In the genomic region with DNA sequence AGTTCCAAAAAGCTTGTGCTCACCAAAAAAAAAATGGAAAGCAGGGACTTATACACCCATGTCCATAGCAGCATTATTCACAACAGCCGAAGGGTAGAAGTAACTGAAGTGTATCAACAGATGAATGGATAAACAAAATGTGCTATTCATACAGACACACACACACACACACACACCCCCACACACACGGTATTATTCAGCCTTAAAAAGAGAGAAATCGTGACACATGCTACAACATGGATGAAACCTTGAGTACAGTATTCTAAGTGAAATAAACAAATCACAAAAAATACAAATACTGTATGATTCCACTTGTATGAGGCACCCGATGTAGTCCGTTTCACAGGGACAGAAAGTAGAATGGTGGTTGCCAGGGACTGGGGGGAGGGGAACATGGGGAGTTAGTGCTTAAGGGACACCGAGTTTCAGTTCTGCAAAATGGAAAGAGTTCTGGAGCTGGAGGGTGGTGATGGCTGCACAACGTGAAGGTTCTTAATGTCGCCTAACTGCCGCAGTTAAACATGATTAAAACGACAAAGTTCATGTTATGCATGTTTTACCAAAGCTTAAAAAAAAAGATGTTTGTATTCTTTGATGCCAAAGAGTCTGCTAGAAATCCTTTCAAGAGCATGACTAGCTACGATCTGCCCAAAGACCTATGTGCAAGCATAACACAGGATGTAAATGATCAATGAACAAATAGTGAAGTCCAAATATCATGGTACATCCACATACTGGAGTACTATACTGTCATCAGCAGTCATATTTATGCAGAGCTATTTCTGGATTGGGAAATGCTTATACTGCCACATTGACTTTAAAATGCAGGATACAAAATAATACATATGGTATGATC, we compare ENCODE assay signal across 8 cellular contexts. TPM values are rescaled to one million over a fixed set of nuclear protein-coding genes. Genes with fewer than 3 reads are reported as not detected.
DNase-seq lines count a peak whose midpoint lies in the region; ATAC-seq and TF ChIP-seq lines count a peak whose summit lies in the region.

No MANE protein-coding gene starts in this region.

- H3K4me3 Mint-ChIP-seq in osteocyte (ENCODE audit: unreplicated experiment) = peak overlapping the region; percentile 6
- H3K4me3 Mint-ChIP-seq in activated CD4-positive, alpha-beta T cell treated with anti-CD3 and anti-CD28 coated beads, Interleukin-2, amount 10 ng/mL, durations not matched to agents 7 days and 5 days = no peak overlapping the region

- H3K27ac ChIP-seq in SU-DHL-6 (ENCODE audit: low read depth, low read length) = peak overlapping the region; percentile 72

- no peak overlapping the region for H2AFZ ChIP-seq in SU-DHL-6 (ENCODE audit: low read depth, low read length, severe bottlenecking)

- TF ChIP-seq CTCF in SU-DHL-6 (IDR thresholded peaks at IDR 0.05; ENCODE audit: insufficient read depth, low read length, poor library complexity, severe bottlenecking) (no peak), osteocyte (IDR thresholded peaks at IDR 0.05) (no peak)

- peak overlapping the region; percentile 3 for H3K4me3 ChIP-seq in SU-DHL-6 (ENCODE audit: insufficient read depth, low read length, poor library complexity, severe bottlenecking)

- H3K4me2 ChIP-seq in SU-DHL-6 (ENCODE audit: low read depth, low read length, poor library complexity, severe bottlenecking) = peak overlapping the region; percentile 55

- no peaks in the 10 kb centered on the region for H3K9me2 ChIP-seq in SU-DHL-6 (replicated peaks; ENCODE audit: insufficient read depth, low read length)

- H4K20me1 ChIP-seq in SU-DHL-6 (ENCODE audit: low read depth, low read length) = no peaks in the 10 kb centered on the region

- H3K27ac Mint-ChIP-seq in osteocyte (ENCODE audit: unreplicated experiment) = peak overlapping the region; percentile 84
- H3K27ac Mint-ChIP-seq in activated CD4-positive, alpha-beta T cell treated with anti-CD3 and anti-CD28 coated beads, Interleukin-2, amount 10 ng/mL, durations not matched to agents 7 days and 5 days = no peak overlapping the region

- H3K27me3 ChIP-seq in SU-DHL-6 (ENCODE audit: low read length) = no peaks in the 10 kb centered on the region

- H3K4me1 Mint-ChIP-seq in osteocyte (ENCODE audit: unreplicated experiment) = peaks cover 95% of the 10 kb centered on the region
- H3K4me1 Mint-ChIP-seq in activated CD4-positive, alpha-beta T cell treated with anti-CD3 and anti-CD28 coated beads, Interleukin-2, amount 10 ng/mL, durations not matched to agents 7 days and 5 days = no peaks in the 10 kb centered on the region

- peaks cover 40% of the 10 kb centered on the region for H3F3A ChIP-seq in SU-DHL-6 (ENCODE audit: insufficient read depth)

- H3K36me3 Mint-ChIP-seq in osteocyte (ENCODE audit: unreplicated experiment) = peaks cover 4% of the 10 kb centered on the region
- no peaks in the 10 kb centered on the region for H3K36me3 Mint-ChIP-seq in activated CD4-positive, alpha-beta T cell treated with anti-CD3 and anti-CD28 coated beads, Interleukin-2, amount 10 ng/mL, durations not matched to agents 7 days and 5 days (ENCODE audit: low read depth)

- DNase-seq in osteocyte (ENCODE audit: extremely low spot score, unreplicated experiment) = no peak
- no peak for DNase-seq in occipital lobe (lab: John Stamatoyannopoulos, UW)
- DNase-seq in stimulated activated naive CD4-positive, alpha-beta T cell (lab: John Stamatoyannopoulos, UW) = no peak
- DNase-seq in activated CD4-positive, alpha-beta T cell treated with anti-CD3 and anti-CD28 coated beads, Interleukin-2, amount 10 ng/mL, durations not matched to agents 7 days and 5 days = no peak
- DNase-seq in iPS-NIHi11 (ENCODE audit: low spot score) = no peak

- H3K36me3 ChIP-seq in SU-DHL-6 (ENCODE audit: low read length) = no peaks in the 10 kb centered on the region

- POLR2A ChIA-PET in activated CD4-positive, alpha-beta T cell treated with anti-CD3 and anti-CD28 coated beads, Interleukin-2, amount 10 ng/mL, durations not matched to agents 7 days and 5 days (lab: Charles Lee) = no interaction called here

- peak overlapping the region; percentile 19; the same call in 1 of the 2 replicates for H3K9ac ChIP-seq in SU-DHL-6 (ENCODE audit: low read length)

- H3K9me3 ChIP-seq in SU-DHL-6 (ENCODE audit: insufficient read depth, low read length) = no peaks in the 10 kb centered on the region

- H3K9me3 Mint-ChIP-seq in osteocyte (ENCODE audit: unreplicated experiment) = no peaks in the 10 kb centered on the region
- no peaks in the 10 kb centered on the region for H3K9me3 Mint-ChIP-seq in activated CD4-positive, alpha-beta T cell treated with anti-CD3 and anti-CD28 coated beads, Interleukin-2, amount 10 ng/mL, durations not matched to agents 7 days and 5 days

- CTCF ChIA-PET in activated CD4-positive, alpha-beta T cell treated with anti-CD3 and anti-CD28 coated beads, Interleukin-2, amount 10 ng/mL, durations not matched to agents 7 days and 5 days (lab: Charles Lee) = interaction anchor here (1.7 kb wide), 1 partner anchor 13 kb away, joined by 4 read pairs; no protein-coding TSS in a partner anchor

- H3K27me3 Mint-ChIP-seq in osteocyte (ENCODE audit: unreplicated experiment) = no peaks in the 10 kb centered on the region
- H3K27me3 Mint-ChIP-seq in activated CD4-positive, alpha-beta T cell treated with anti-CD3 and anti-CD28 coated beads, Interleukin-2, amount 10 ng/mL, durations not matched to agents 7 days and 5 days = peaks cover 1% of the 10 kb centered on the region

- H3K79me2 ChIP-seq in SU-DHL-6 (ENCODE audit: insufficient read depth, low read length) = peaks cover 95% of the 10 kb centered on the region

- peak; percentile 65 for ATAC-seq in GM19324 (IDR thresholded peaks at IDR 0.05; ENCODE audit: low FRiP score, unreplicated experiment)
- ATAC-seq in HG03064 (IDR thresholded peaks at IDR 0.05; ENCODE audit: low read depth, unreplicated experiment) = peak; percentile 55

RNA-seq across cellular contexts. Expression of gene TNS3, which starts 7.2 kb away (rescaled TPM):
- total RNA-seq in osteocyte (93.8 and 103 TPM in 2 replicates), occipital lobe (7.5 TPM)
- total RNA-seq in activated CD4-positive, alpha-beta T cell treated with anti-CD3 and anti-CD28 coated beads, Interleukin-2, amount 10 ng/mL, durations not matched to agents 7 days and 5 days = not detected

Comparison
In these comparisons a context has a peak if more than half of its experiments do, and no peak if none do; other contexts are left out.
1. RNA of gene TNS3, which starts 7.2 kb away (total RNA-seq): 93.8 to 103 TPM in osteocyte; 7.5 TPM in occipital lobe (single experiment) and not detected in activated CD4-positive, alpha-beta T cell treated with anti-CD3 and anti-CD28 coated beads, Interleukin-2, amount 10 ng/mL, durations not matched to agents 7 days and 5 days; every median in the first group is over 10 times any median in the second.